Comparison of ENCODE assay signal across 8 cellular contexts in the genomic region with DNA sequence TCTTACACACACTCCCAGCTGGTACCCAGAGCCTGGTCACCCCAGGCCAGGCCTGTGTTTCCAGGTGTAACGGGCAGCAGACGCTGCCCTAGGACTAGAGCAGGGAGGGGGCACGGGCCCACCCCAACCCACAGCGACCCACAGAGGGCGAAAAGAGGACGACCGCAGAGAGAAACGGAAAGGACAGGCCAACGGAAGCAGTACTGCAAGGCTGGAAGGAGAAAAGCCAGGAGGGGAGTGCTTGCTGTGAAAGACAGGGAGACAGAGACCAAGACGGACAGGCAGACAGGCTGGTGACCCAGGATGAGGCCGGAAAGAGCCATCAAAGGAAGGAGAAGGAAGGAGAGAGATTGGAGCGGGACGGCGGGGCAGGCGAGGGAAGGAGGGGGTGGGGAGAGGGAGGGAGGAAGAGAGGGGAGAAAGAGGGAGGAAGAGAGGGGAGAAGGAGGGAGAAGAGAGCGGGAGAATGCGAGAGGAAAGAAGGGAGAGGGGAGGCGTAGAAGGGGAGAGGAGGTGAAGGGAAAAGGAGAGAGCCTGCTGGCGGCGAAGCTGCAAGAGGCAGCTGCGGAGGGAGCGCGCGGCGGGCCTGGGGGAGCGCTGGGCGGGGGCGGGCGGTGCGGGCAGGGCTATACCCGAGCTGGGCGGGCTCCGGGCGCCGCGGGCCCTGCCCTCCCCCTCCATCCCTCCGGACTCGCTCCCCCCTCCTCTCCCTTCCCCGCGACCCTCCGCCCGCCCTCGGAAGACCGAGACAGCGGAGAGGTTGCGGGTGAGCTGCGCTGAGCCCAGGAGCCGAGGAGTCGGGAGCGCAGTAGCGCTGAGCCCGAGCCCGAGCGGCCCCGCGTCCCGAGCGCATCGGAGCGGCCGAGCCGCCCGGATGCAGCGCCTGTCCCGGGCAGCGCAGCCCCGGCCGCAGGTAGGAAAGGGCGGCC. TPM values are rescaled to one million over a fixed set of nuclear protein-coding genes. Genes with fewer than 3 reads are reported as not detected.
DNase-seq lines count a peak whose midpoint lies in the region; ATAC-seq and TF ChIP-seq lines count a peak whose summit lies in the region.

A gene (plus strand): TSS at position 732 of the 929 bp plus-strand sequence. CDS start 24,464 bp downstream, outside the sequence.

- H3K4me3 ChIP-seq in WI38 (ENCODE audit: low read depth, low read length) (0 out of 2 replicates have a peak within 1 kb of the TSS, but pooled peaks have one; percentile 3), right cardiac atrium (ENCODE audit: low read length) (peak within 1 kb of the TSS; percentile 55), psoas muscle (peak within 1 kb of the TSS; percentile 51)

- H3K4me1 ChIP-seq in right cardiac atrium (ENCODE audit: control insufficient read depth, insufficient read depth, low read length): no peaks in the 10 kb centered on the region
- H3K4me1 ChIP-seq in psoas muscle: no peaks in the 10 kb centered on the region

- H3K27ac ChIP-seq in right cardiac atrium (ENCODE audit: low read length) (no peak within 1 kb of the TSS), psoas muscle (no peak within 1 kb of the TSS)

- WGBS in right cardiac atrium: 3% methylated on average over 67 of the region's 69 CpGs
- 1 to 5% (median 2%) methylated on average over 26 to 57 of the region's 69 CpGs for WGBS in psoas muscle, 3 donors

- no peak for TF ChIP-seq CTCF in WI38 (IDR thresholded peaks at IDR 0.05; ENCODE audit: low read depth, low read length)
- TF ChIP-seq CTCF in psoas muscle (IDR thresholded peaks at IDR 0.05): no peak
- TF ChIP-seq CTCF in GM10266 (IDR thresholded peaks at IDR 0.05; ENCODE audit: control insufficient read depth, insufficient read depth, low read depth, missing control alignments): no peak

- no peaks in the 10 kb centered on the region for H3K36me3 ChIP-seq in psoas muscle (ENCODE audit: insufficient read depth in 1 of 2, low read depth in 1 of 2)

- intact Hi-C loops in right cardiac atrium (cut with DNase I) (loop anchor here in 1 of 4 donors (5.0 kb wide), 1 partner anchor 40 kb away; no protein-coding TSS in a partner anchor), psoas muscle (cut with DNase I) (no loop called here)

- ATAC-seq in right cardiac atrium (peak; percentile 76 to 84), psoas muscle (peak in 3 of 4 donors; percentile 46 to 68 (median 52)), HG03432 (IDR thresholded peaks at IDR 0.05; ENCODE audit: unreplicated experiment) (no peak), HG02610 (IDR thresholded peaks at IDR 0.05; ENCODE audit: unreplicated experiment) (no peak)

- DNase-seq in Daoy (ENCODE audit: low read depth) (peak; percentile 30), right cardiac atrium (peak in 2 of 3 donors; percentile 71 to 76), psoas muscle (peak; percentile 38 to 58), GM10266 (ENCODE audit: extremely low spot score) (no peak), HCEC 1CT (no peak)

- no peaks in the 10 kb centered on the region for H3K27me3 ChIP-seq in right cardiac atrium (ENCODE audit: control insufficient read depth, insufficient read depth)
- H3K27me3 ChIP-seq in psoas muscle (ENCODE audit: insufficient read depth in 3 of 3, low read length in 2 of 3): peaks cover 0 to 45% (median 18%) of the 10 kb centered on the region in 3 donors

- H3K9me3 ChIP-seq in right cardiac atrium (ENCODE audit: control insufficient read depth, low read length): no peaks in the 10 kb centered on the region
- H3K9me3 ChIP-seq in psoas muscle: no peaks in the 10 kb centered on the region

RNA-seq across cellular contexts. Expression of the gene that starts here (rescaled TPM):
- 0.11 TPM in 1 of 2 replicates, not detected in the other for total RNA-seq in Daoy (2014; rRNA removed; shearing (Covaris generic))
- 1 to 10 TPM in 3 of 4 donors, under 1 TPM in 1; 0.89 to 3.3 (median 2.5) TPM for total RNA-seq in right cardiac atrium
- 3.0 TPM for polyA plus RNA-seq in right cardiac atrium
- 1 to 10 TPM in 1 of 4 donors, under 1 TPM in 3; 0.30 to 1.9 (median 0.80) TPM for total RNA-seq in psoas muscle
- polyA plus RNA-seq in psoas muscle: under 1 TPM; 0.27 to 0.36 (median 0.34) TPM

Comparison
In these comparisons a context has a peak if more than half of its experiments do, and no peak if none do; other contexts are left out.
1. Peak in DNase-seq in Daoy; RNA of the gene not detected or under 1 TPM.
2. DNase-seq: peak in right cardiac atrium (2 of 3) and psoas muscle (2 of 2); none in GM10266 (single experiment) and HCEC 1CT (single experiment).
3. H3K4me3 ChIP-seq: peak in every context shown above with its lines; median percentile 55 in right cardiac atrium; 51 in psoas muscle; 3 in WI38.
4. ATAC-seq: peak in right cardiac atrium (2 of 2) and psoas muscle (3 of 4); none in HG03432 (single experiment) and HG02610 (single experiment).